ENCODE assay signal across 8 cellular contexts in genomic region chr1:200415693-200416593, GRCh38. TPM values are rescaled to one million over a fixed set of nuclear protein-coding genes. Genes with fewer than 3 reads are reported as not detected.
DNase-seq lines count a peak whose midpoint lies in the region; ATAC-seq and TF ChIP-seq lines count a peak whose summit lies in the region.

No MANE protein-coding gene starts in this region.

- H3K9me3 ChIP-seq in colonic mucosa: no peaks in the 10 kb centered on the region

- peak; percentile 75 for DNase-seq in hepatic stellate cell (ENCODE audit: low spot score)
- DNase-seq in dorsolateral prefrontal cortex: no peak
- DNase-seq in NCI-H446 treated with DMSO at 0.1 percent for 48 hours (lab: John Stamatoyannopoulos, UW): no peak
- no peak for DNase-seq in colonic mucosa
- DNase-seq in activated CD8-positive, alpha-beta T cell treated with anti-CD3 and anti-CD28 coated beads for 36 hours: no peak

- intact Hi-C loops in dorsolateral prefrontal cortex (cut with DNase I): loop anchor here in 1 of 2 donors (10.0 kb wide), 1 partner anchor 69 kb away; no protein-coding TSS in a partner anchor
- intact Hi-C loops in colonic mucosa (cut with DNase I): no loop called here
- intact Hi-C loops in activated CD8-positive, alpha-beta T cell treated with anti-CD3 and anti-CD28 coated beads for 36 hours (cut with micrococcal nuclease): no loop called here

- TF ChIP-seq CTCF in dorsolateral prefrontal cortex (IDR thresholded peaks at IDR 0.05 in 54 of 56, conservative IDR thresholded peaks at IDR 0.05 in 2 of 56; ENCODE audit: low read depth in 1 of 56, partially characterized antibody in 56 of 56) (no peak), colonic mucosa (IDR thresholded peaks at IDR 0.05) (no peak)
- TF ChIP-seq CTCF in activated CD8-positive, alpha-beta T cell treated with anti-CD3 and anti-CD28 coated beads for 36 hours (IDR thresholded peaks at IDR 0.05): no peak

- CTCF ChIA-PET in activated CD8-positive, alpha-beta T cell treated with anti-CD3 and anti-CD28 coated beads for 36 hours (lab: Charles Lee): no interaction called here

- no peak overlapping the region for H3K4me3 Mint-ChIP-seq in activated CD8-positive, alpha-beta T cell treated with anti-CD3 and anti-CD28 coated beads for 36 hours

- no peak overlapping the region for H3K9ac ChIP-seq in colonic mucosa (ENCODE audit: low read depth in 2 of 2, low read length in 2 of 2)

- no peak overlapping the region for H3K27ac Mint-ChIP-seq in activated CD8-positive, alpha-beta T cell treated with anti-CD3 and anti-CD28 coated beads for 36 hours

- H3K4me3 ChIP-seq in dorsolateral prefrontal cortex (no peak overlapping the region), colonic mucosa (no peak overlapping the region)

- H3K27me3 ChIP-seq in dorsolateral prefrontal cortex (no peaks in the 10 kb centered on the region), colonic mucosa (no peaks in the 10 kb centered on the region)

- H3K36me3 ChIP-seq in colonic mucosa: no peaks in the 10 kb centered on the region

- ATAC-seq in GM18861 (IDR thresholded peaks at IDR 0.05; ENCODE audit: unreplicated experiment): peak; percentile 86
- peak; percentile 85 for ATAC-seq in HG02938 (IDR thresholded peaks at IDR 0.05; ENCODE audit: unreplicated experiment)
- ATAC-seq in SK-N-SH treated with all-trans-retinoic acid at 6 μM for 48 hours: peak; percentile 96
- no peak for ATAC-seq in activated CD8-positive, alpha-beta T cell treated with anti-CD3 and anti-CD28 coated beads for 36 hours

- H3K36me3 Mint-ChIP-seq in activated CD8-positive, alpha-beta T cell treated with anti-CD3 and anti-CD28 coated beads for 36 hours (ENCODE audit: low read depth): no peaks in the 10 kb centered on the region

- no peaks in the 10 kb centered on the region for H3K4me1 ChIP-seq in colonic mucosa

- H3K27ac ChIP-seq in dorsolateral prefrontal cortex: no peak overlapping the region
- H3K27ac ChIP-seq in colonic mucosa: no peak overlapping the region

- H3K9me3 Mint-ChIP-seq in activated CD8-positive, alpha-beta T cell treated with anti-CD3 and anti-CD28 coated beads for 36 hours: no peaks in the 10 kb centered on the region

- peaks cover 8% of the 10 kb centered on the region for H3K4me1 Mint-ChIP-seq in activated CD8-positive, alpha-beta T cell treated with anti-CD3 and anti-CD28 coated beads for 36 hours (ENCODE audit: low read depth)

- peaks cover 2% of the 10 kb centered on the region for H3K27me3 Mint-ChIP-seq in activated CD8-positive, alpha-beta T cell treated with anti-CD3 and anti-CD28 coated beads for 36 hours

- POLR2A ChIA-PET in activated CD8-positive, alpha-beta T cell treated with anti-CD3 and anti-CD28 coated beads for 36 hours (lab: Charles Lee): no interaction called here

TF ChIP-seq in SK-N-SH treated with all-trans-retinoic acid at 6 μM for 48 hours, 23 proteins besides CTCF, POLR2A, EP300 and RAD21:
- TF ChIP-seq SNAI2 (CRISPR knock-in tag; IDR thresholded peaks at IDR 0.05) (no peak), TOX (CRISPR knock-in tag; IDR thresholded peaks at IDR 0.05; ENCODE audit: borderline replicate concordance) (0 out of 2 replicates have a peak, but pooled peaks have one; percentile 47)

RNA-seq across cellular contexts. Expression of gene ZNF281, which starts 6.1 kb away (rescaled TPM):
- total RNA-seq in dorsolateral prefrontal cortex (10 to 100 TPM; 12.6 to 38.3 (median 21.6) TPM), colonic mucosa (10 to 100 TPM in 1 of 2 donors, 1 to 10 TPM in 1; 8.5 to 11.8 TPM)
- 10 to 100 TPM; 12.0 to 12.2 TPM for total RNA-seq in activated CD8-positive, alpha-beta T cell treated with anti-CD3 and anti-CD28 coated beads for 36 hours
